In the genomic region with DNA sequence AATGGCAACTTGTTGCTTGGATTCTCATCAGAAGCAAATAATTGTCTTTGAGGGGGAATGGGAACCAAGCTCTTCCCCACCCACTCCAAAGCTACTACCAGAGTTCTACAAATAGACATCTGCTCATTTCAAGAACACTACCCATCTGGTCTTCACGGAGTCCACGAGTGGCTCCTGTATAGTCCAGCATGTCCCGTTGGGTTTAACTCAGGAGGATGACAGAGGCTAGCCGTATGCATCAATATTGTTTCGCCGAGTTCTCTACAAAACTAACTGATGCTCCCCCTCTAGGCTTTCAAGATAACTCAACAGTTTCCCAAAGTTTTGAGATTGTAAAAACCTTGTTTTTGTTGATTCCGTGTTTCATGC, we compare ENCODE assay signal across 8 cellular contexts. TPM values are rescaled to one million over a fixed set of nuclear protein-coding genes. Genes with fewer than 3 reads are reported as not detected.
DNase-seq lines count a peak whose midpoint lies in the region; ATAC-seq, FAIRE-seq and TF ChIP-seq lines count a peak whose summit lies in the region.

No MANE protein-coding gene starts in this region.

- H2BK12ac ChIP-seq in H1 (ENCODE audit: low read depth, low read length): no peak overlapping the region
- no peak overlapping the region for H2BK12ac ChIP-seq in neuronal stem cell (ENCODE audit: low read length)

- H4K20me1 ChIP-seq in BLaER1 treated with 17β-estradiol and CSF1 and Interleukin-3, amounts not matched to agents 10 nM and 100 nM: peaks cover 0 to 25% (median 4%) of the 10 kb centered on the region in 11 experiments; a peak in 8 of 22 replicates
- no peaks in the 10 kb centered on the region for H4K20me1 ChIP-seq in H1 (replicated peaks in 1 of 2; ENCODE audit: control insufficient read depth in 1 of 2, insufficient read depth in 2 of 2, low read length in 2 of 2)

- H2AFZ ChIP-seq in H1 (ENCODE audit: low read length) (peak overlapping the region; percentile 93; the same call in 1 of the 2 replicates), neuronal stem cell (ENCODE audit: low read length) (peak overlapping the region; percentile 97)

- DNase-seq in NB4 (ENCODE audit: low read depth): no peak
- DNase-seq in H1 (ENCODE audit: low read depth in 1 of 2, low spot score in 2 of 2): no peak
- no peak for DNase-seq in neuronal stem cell (ENCODE audit: low spot score)
- no peak for DNase-seq in NCI-H1436 treated with DMSO at 0.1 percent for 48 hours (lab: John Stamatoyannopoulos, UW)
- DNase-seq in NCI-H226: no peak

- H2AK5ac ChIP-seq in H1 (ENCODE audit: low read depth, low read length) (no peak overlapping the region), neuronal stem cell (ENCODE audit: low read depth, low read length) (no peak overlapping the region)

- peak overlapping the region; percentile 87 to 94 (median 90) for H3K9ac ChIP-seq in BLaER1 treated with 17β-estradiol and CSF1 and Interleukin-3, amounts not matched to agents 10 nM and 100 nM
- H3K9ac ChIP-seq in H1 (replicated peaks in 1 of 4; ENCODE audit: extremely low read depth in 1 of 4, low read depth in 3 of 4, low read length in 3 of 4) (peak overlapping the region in 3 of 4 experiments; percentile 58 to 84 (median 75); a peak in 5 of 7 replicates), neuronal stem cell (ENCODE audit: low read depth, low read length, poor library complexity) (no peak overlapping the region)

- H3K23ac ChIP-seq in H1 (ENCODE audit: insufficient read length) (no peak overlapping the region), neuronal stem cell (ENCODE audit: low read depth, low read length, poor library complexity) (no peak overlapping the region)

- H2BK120ac ChIP-seq in H1 (replicated peaks; ENCODE audit: low read depth, low read length): no peak overlapping the region
- no peak overlapping the region for H2BK120ac ChIP-seq in neuronal stem cell (ENCODE audit: low read depth, low read length)

- H3K4me1 ChIP-seq in BLaER1 treated with 17β-estradiol and CSF1 and Interleukin-3, amounts not matched to agents 10 nM and 100 nM: peaks cover 11 to 20% (median 13%) of the 10 kb centered on the region in 10 experiments
- peaks cover 0 to 5% (median 2%) of the 10 kb centered on the region in 4 experiments; a peak in 3 of 7 replicates for H3K4me1 ChIP-seq in H1 (replicated peaks in 1 of 4; ENCODE audit: control insufficient read depth in 3 of 4, insufficient read depth in 4 of 4, low read length in 3 of 4)
- H3K4me1 ChIP-seq in neuronal stem cell (ENCODE audit: control insufficient read depth in 2 of 2, insufficient read depth in 1 of 2, low read depth in 1 of 2, low read length in 2 of 2): peaks cover 5% of the 10 kb centered on the region in 2 donors

- POLR2A ChIA-PET in H1 (lab: Charles Lee; ENCODE audit: partially characterized antibody): interaction anchor here (0.8 to 2.0 kb wide), 11 partner anchors 10 to 184 kb away, joined by 3 to 9 read pairs (median 3); partner anchors contain the start of gene GOSR1

- H3K23me2 ChIP-seq in H1 (ENCODE audit: low read depth, low read length): peaks cover 6% of the 10 kb centered on the region; the same call in 1 of the 2 replicates

- H4K8ac ChIP-seq in H1 (ENCODE audit: extremely low read depth, insufficient read depth, low read length) (no peak overlapping the region), neuronal stem cell (ENCODE audit: low read depth, low read length) (no peak overlapping the region)

- no peak overlapping the region for H3K56ac ChIP-seq in H1 (replicated peaks; ENCODE audit: insufficient read length, low read depth, low read length)

- peak overlapping the region; percentile 78 to 98 (median 94) for H3K4me2 ChIP-seq in BLaER1 treated with 17β-estradiol and CSF1 and Interleukin-3, amounts not matched to agents 10 nM and 100 nM
- H3K4me2 ChIP-seq in H1 (ENCODE audit: insufficient read depth in 1 of 2, low read depth in 2 of 2, low read length in 2 of 2) (peak overlapping the region; percentile 89 to 91), neuronal stem cell (ENCODE audit: insufficient read depth, low read length, poor library complexity, severe bottlenecking) (peak overlapping the region; percentile 79)

- H3K9me3 ChIP-seq in BLaER1 treated with 17β-estradiol and CSF1 and Interleukin-3, amounts not matched to agents 10 nM and 100 nM (replicated peaks in 1 of 11): peaks cover 0 to 10% (median 7%) of the 10 kb centered on the region in 11 experiments; a peak in 13 of 22 replicates
- H3K9me3 ChIP-seq in H1 (ENCODE audit: insufficient read depth in 2 of 2, low read depth in 1 of 2, low read length in 1 of 2) (no peaks in the 10 kb centered on the region), neuronal stem cell (replicated peaks in 1 of 2; ENCODE audit: control insufficient read depth in 2 of 2, insufficient read depth in 1 of 2, low read depth in 1 of 2, low read length in 2 of 2) (no peaks in the 10 kb centered on the region)

- peak; percentile 45 for FAIRE-seq in H1 (lab: Jason Lieb, UNC)

- no peak overlapping the region for H2BK20ac ChIP-seq in H1 (ENCODE audit: low read length)

- H4K5ac ChIP-seq in H1 (ENCODE audit: insufficient read length, low read depth, low read length): no peak overlapping the region

- CTCF ChIA-PET in H1 (lab: Charles Lee; ENCODE audit: partially characterized antibody): interaction anchor here (1.0 to 1.9 kb wide), 2 partner anchors 35 to 49 kb away, joined by 4 to 5 read pairs; no protein-coding TSS in a partner anchor

- TF ChIP-seq CTCF in NB4 (IDR thresholded peaks at IDR 0.05; ENCODE audit: low read depth, low read length): no peak
- TF ChIP-seq CTCF in H1 (IDR thresholded peaks at IDR 0.05; ENCODE audit: control extremely low read depth in 1 of 3, insufficient read depth in 1 of 3, low read depth in 1 of 3, low read length in 3 of 3): no peak

- H2BK15ac ChIP-seq in H1 (ENCODE audit: low read length) (no peak overlapping the region), neuronal stem cell (ENCODE audit: low read length) (no peak overlapping the region)

- no peak for TF ChIP-seq EP300 in H1 (IDR thresholded peaks at IDR 0.05; ENCODE audit: borderline replicate concordance in 1 of 2, low read depth in 2 of 2, low read length in 2 of 2)

- no peak overlapping the region for H3K18ac ChIP-seq in H1 (ENCODE audit: extremely low read depth, low read length)
- H3K18ac ChIP-seq in neuronal stem cell (ENCODE audit: low read length): no peak overlapping the region

- H3K4me3 ChIP-seq in BLaER1 treated with 17β-estradiol and CSF1 and Interleukin-3, amounts not matched to agents 10 nM and 100 nM: peak overlapping the region; percentile 87 to 99 (median 92)
- H3K4me3 ChIP-seq in NB4 (ENCODE audit: low read depth, low read length) (peak overlapping the region; percentile 65), H1 (ENCODE audit: extremely low read depth in 1 of 4, insufficient read depth in 2 of 4, low read depth in 3 of 4, low read length in 4 of 4) (peak overlapping the region; percentile 74 to 97 (median 86)), neuronal stem cell (ENCODE audit: low read length in 2 of 2) (peak overlapping the region; percentile 68 to 96)

- no peak for TF ChIP-seq POLR2A in NB4 (IDR thresholded peaks at IDR 0.05; ENCODE audit: extremely low read depth, insufficient read length)
- TF ChIP-seq POLR2A in H1 (IDR thresholded peaks at IDR 0.05; ENCODE audit: control extremely low read depth in 1 of 2, low read depth in 2 of 2, low read length in 2 of 2): no peak

- H3K79me2 ChIP-seq in H1 (ENCODE audit: control insufficient read depth in 1 of 2, insufficient read depth in 2 of 2, low read length in 2 of 2): peaks cover 0 to 12% of the 10 kb centered on the region in 2 experiments; a peak in 2 of 4 replicates

- no peak overlapping the region for H2BK5ac ChIP-seq in H1 (ENCODE audit: low read depth, low read length)
- H2BK5ac ChIP-seq in neuronal stem cell (ENCODE audit: low read length): no peak overlapping the region

- H3K36me3 ChIP-seq in BLaER1 treated with 17β-estradiol and CSF1 and Interleukin-3, amounts not matched to agents 10 nM and 100 nM: peaks cover 9 to 31% (median 22%) of the 10 kb centered on the region in 11 experiments
- H3K36me3 ChIP-seq in H1 (ENCODE audit: control insufficient read depth in 2 of 4, insufficient read depth in 4 of 4, low read length in 3 of 4) (peaks cover 0 to 17% (median 3%) of the 10 kb centered on the region in 4 experiments; a peak in 4 of 8 replicates), neuronal stem cell (replicated peaks in 1 of 2; ENCODE audit: control insufficient read depth in 2 of 2, insufficient read depth in 2 of 2, low read length in 2 of 2) (peaks cover 5 to 22% of the 10 kb centered on the region in 2 donors)

- ATAC-seq in GM18858 (IDR thresholded peaks at IDR 0.05; ENCODE audit: unreplicated experiment) (no peak), HG02610 (IDR thresholded peaks at IDR 0.05; ENCODE audit: unreplicated experiment) (no peak)

- H3K14ac ChIP-seq in H1 (ENCODE audit: insufficient read length) (no peak overlapping the region), neuronal stem cell (ENCODE audit: low read length) (no peak overlapping the region)

- peak overlapping the region in 10 of 11 experiments; percentile 80 to 90 (median 86); a peak in 21 of 22 replicates for H3K27ac ChIP-seq in BLaER1 treated with 17β-estradiol and CSF1 and Interleukin-3, amounts not matched to agents 10 nM and 100 nM
- H3K27ac ChIP-seq in H1 (ENCODE audit: low read depth, low read length) (no peak overlapping the region), neuronal stem cell (replicated peaks; ENCODE audit: low read length) (no peak overlapping the region)

- no peak overlapping the region for H4K91ac ChIP-seq in H1 (replicated peaks; ENCODE audit: insufficient read length, low read length)
- no peak overlapping the region for H4K91ac ChIP-seq in neuronal stem cell (ENCODE audit: low read depth, low read length, poor library complexity)

- H3K4ac ChIP-seq in H1 (replicated peaks; ENCODE audit: insufficient read length, low read depth, low read length): no peak overlapping the region
- no peak overlapping the region for H3K4ac ChIP-seq in neuronal stem cell (ENCODE audit: low read length)

- H3K79me1 ChIP-seq in H1 (ENCODE audit: low read depth, low read length) (peaks cover 3% of the 10 kb centered on the region), neuronal stem cell (ENCODE audit: low read depth, low read length) (no peaks in the 10 kb centered on the region)

- no peak for TF ChIP-seq RAD21 in H1 (IDR thresholded peaks at IDR 0.05 in 1 of 2, conservative IDR thresholded peaks at IDR 0.05 in 1 of 2; ENCODE audit: low read depth in 2 of 2, low read length in 2 of 2)

- H3K27me3 ChIP-seq in BLaER1 treated with 17β-estradiol and CSF1 and Interleukin-3, amounts not matched to agents 10 nM and 100 nM: no peaks in the 10 kb centered on the region
- peaks cover 0 to 2% (median 0%) of the 10 kb centered on the region in 4 experiments; a peak in 2 of 7 replicates for H3K27me3 ChIP-seq in H1 (replicated peaks in 1 of 4; ENCODE audit: control insufficient read depth in 3 of 4, extremely low read depth in 1 of 4, insufficient read depth in 3 of 4, low read length in 3 of 4)
- peaks cover 0 to 32% (median 0%) of the 10 kb centered on the region in 3 experiments for H3K27me3 ChIP-seq in neuronal stem cell (ENCODE audit: control insufficient read depth in 3 of 3, insufficient read depth in 3 of 3, low read depth in 1 of 3, low read length in 3 of 3)

- WGBS in H1 (ENCODE audit: extremely low coverage in 1 of 2, insufficient coverage in 1 of 2, insufficient read length in 1 of 2, insufficient replicate concordance in 2 of 2, low coverage in 1 of 2, low lambda C conversion rate in 2 of 2, missing lambda C conversion rate in 1 of 2), 2 experiments: 53% methylated on average over 7 of the region's 7 CpGs; no CpG with 5 or more reads in 1 of the 2 experiments
- WGBS in neuronal stem cell (ENCODE audit: extremely low coverage in 2 of 2, insufficient read length in 2 of 2, insufficient replicate concordance in 1 of 2), 2 donors: no CpG with 5 or more reads among the region's 7 CpGs

RNA-seq across cellular contexts. Expression of gene BLMH, which starts 0.7 kb away (rescaled TPM):
- total RNA-seq in H1 (2021; fragmentation: NEBNext Ultra II Directional; extraction: Animal tissue kit (Norgen Biotek cat#: 25700)): 74.3 and 75.3 TPM in 2 replicates
- polyA plus RNA-seq in H1 (2011; rRNA removed): 17.4 and 18.2 TPM in 2 replicates
- 28.5 TPM for polyA plus RNA-seq in H1 (2011; cell fraction: cytosol; rRNA removed)
- 20.8 TPM for polyA plus RNA-seq in H1 (2011; cell fraction: nucleus; rRNA removed)
- 56.2 to 61.6 TPM (median 58.9 TPM) in 4 replicates for polyA plus RNA-seq in H1 (2012, experiment 1 of 2)
- polyA plus RNA-seq in H1 (2012, experiment 2 of 2): 9.5 TPM
- polyA plus RNA-seq in H1 (2013, experiment 1 of 2): 37.4 TPM
- 37.7 TPM for polyA plus RNA-seq in H1 (2013, experiment 2 of 2)
- polyA minus RNA-seq in H1 (2011; rRNA and poly(A)+ RNA removed): 22.4 and 28.0 TPM in 2 replicates
- 30.7 TPM for polyA minus RNA-seq in H1 (2011; cell fraction: cytosol; rRNA and poly(A)+ RNA removed)
- 47.4 TPM for polyA minus RNA-seq in H1 (2011; cell fraction: nucleus; rRNA and poly(A)+ RNA removed)
- polyA plus RNA-seq in neuronal stem cell (2013, experiment 1 of 2): 63.0 TPM
- 62.7 TPM for polyA plus RNA-seq in neuronal stem cell (2013, experiment 2 of 2)

RNA-seq across cellular contexts. Expression of gene TMIGD1, which starts 41.4 kb away (rescaled TPM):
- not detected in 2 replicates for total RNA-seq in H1 (2021; fragmentation: NEBNext Ultra II Directional; extraction: Animal tissue kit (Norgen Biotek cat#: 25700))
- polyA plus RNA-seq in H1 (2011; rRNA removed): not detected in 2 replicates
- not detected for polyA plus RNA-seq in H1 (2011; cell fraction: cytosol; rRNA removed)
- polyA plus RNA-seq in H1 (2011; cell fraction: nucleus; rRNA removed): not detected
- not detected in 4 replicates for polyA plus RNA-seq in H1 (2012, experiment 1 of 2)
- polyA plus RNA-seq in H1 (2012, experiment 2 of 2): not detected
- not detected for polyA plus RNA-seq in H1 (2013, experiment 1 of 2)
- not detected for polyA plus RNA-seq in H1 (2013, experiment 2 of 2)
- not detected in 2 replicates for polyA minus RNA-seq in H1 (2011; rRNA and poly(A)+ RNA removed)
- polyA minus RNA-seq in H1 (2011; cell fraction: cytosol; rRNA and poly(A)+ RNA removed): not detected
- polyA minus RNA-seq in H1 (2011; cell fraction: nucleus; rRNA and poly(A)+ RNA removed): not detected
- polyA plus RNA-seq in neuronal stem cell (2013, experiment 1 of 2): not detected
- polyA plus RNA-seq in neuronal stem cell (2013, experiment 2 of 2): not detected

RNA-seq across cellular contexts. Expression of gene SLC6A4, which starts 57.0 kb away (rescaled TPM):
- 0.09 TPM in 1 of 2 replicates, not detected in the other for total RNA-seq in H1 (2021; fragmentation: NEBNext Ultra II Directional; extraction: Animal tissue kit (Norgen Biotek cat#: 25700))
- 0.08 and 0.33 TPM in 2 replicates for polyA plus RNA-seq in H1 (2011; rRNA removed)
- polyA plus RNA-seq in H1 (2011; cell fraction: cytosol; rRNA removed): 0.05 TPM
- 0.20 TPM for polyA plus RNA-seq in H1 (2011; cell fraction: nucleus; rRNA removed)
- 0.09 to 0.40 TPM (median 0.11 TPM) in 4 replicates for polyA plus RNA-seq in H1 (2012, experiment 1 of 2)
- polyA plus RNA-seq in H1 (2012, experiment 2 of 2): 0.07 TPM
- 0.16 TPM for polyA plus RNA-seq in H1 (2013, experiment 1 of 2)
- 0.06 TPM for polyA plus RNA-seq in H1 (2013, experiment 2 of 2)
- polyA minus RNA-seq in H1 (2011; rRNA and poly(A)+ RNA removed): 0.12 and 0.35 TPM in 2 replicates
- polyA minus RNA-seq in H1 (2011; cell fraction: cytosol; rRNA and poly(A)+ RNA removed): 0.37 TPM
- not detected for polyA minus RNA-seq in H1 (2011; cell fraction: nucleus; rRNA and poly(A)+ RNA removed)
- 0.06 TPM for polyA plus RNA-seq in neuronal stem cell (2013, experiment 1 of 2)
- polyA plus RNA-seq in neuronal stem cell (2013, experiment 2 of 2): 0.12 TPM

Comparison
In these comparisons a context has a peak if more than half of its experiments do, and no peak if none do; other contexts are left out.
1. H3K27ac ChIP-seq: peak in BLaER1 treated with 17β-estradiol and CSF1 and Interleukin-3, amounts not matched to agents 10 nM and 100 nM (10 of 11); none in H1 (single experiment) and neuronal stem cell (single experiment).
2. Peak in every context shown above with its lines, with median percentiles within 50 percentile points of each other: H3K4me2 ChIP-seq and H3K4me3 ChIP-seq.